Comparison of ENCODE assay signal across 11 cellular contexts in the genomic region with DNA sequence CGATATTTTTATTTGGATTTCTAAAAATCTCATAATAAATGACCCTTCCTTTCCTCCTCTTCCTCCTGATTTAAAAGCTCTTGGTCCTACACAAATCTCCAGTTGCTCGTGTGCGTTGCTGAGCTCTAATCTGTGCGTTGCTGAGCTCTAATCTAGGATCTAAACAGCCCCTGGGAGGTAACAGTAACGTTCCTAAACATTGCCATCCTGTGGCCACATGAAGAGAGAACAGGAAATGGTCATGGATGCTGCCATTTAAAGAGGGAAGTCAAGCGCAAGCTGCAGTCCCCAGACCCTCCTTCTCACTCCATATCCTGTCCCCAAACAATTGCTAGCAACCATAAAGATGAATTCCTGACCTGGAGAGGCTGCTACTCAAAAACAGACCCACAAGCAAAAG.
DNase-seq lines count a peak whose midpoint lies in the region; ATAC-seq, FAIRE-seq and TF ChIP-seq lines count a peak whose summit lies in the region.
"Had no signal": no experiment of that assay in that cellular context is flagged by ENCODE, and none has a peak within 500 bp of the region (broad histone marks: within the 10 kb centered on the region; RNA-seq: fewer than 3 reads in every experiment).

No MANE protein-coding gene starts in this region.

- no peaks in the 10 kb centered on the region for H3K36me3 Mint-ChIP-seq in activated T-helper 1 cell treated with anti-CD3 and anti-CD28 coated beads, Interleukin-12 subunit alpha, Interleukin-12 subunit beta, Interleukin-2, Interleukin-4 antibody, amounts not matched to agents 30 ng/mL and 10 ng/mL and 1 ng/mL, durations not matched to agents 14 hours and 24 hours and 36 hours (ENCODE audit: low read depth)

- peaks cover 3% of the 10 kb centered on the region for H3K9me3 Mint-ChIP-seq in activated T-helper 1 cell treated with anti-CD3 and anti-CD28 coated beads, Interleukin-12 subunit alpha, Interleukin-12 subunit beta, Interleukin-2, Interleukin-4 antibody, amounts not matched to agents 30 ng/mL and 10 ng/mL and 1 ng/mL, durations not matched to agents 14 hours and 24 hours and 36 hours

- no peaks in the 10 kb centered on the region for H3K4me1 ChIP-seq in pancreas

- no peak overlapping the region for H3K27ac Mint-ChIP-seq in activated T-helper 1 cell treated with anti-CD3 and anti-CD28 coated beads, Interleukin-12 subunit alpha, Interleukin-12 subunit beta, Interleukin-2, Interleukin-4 antibody, amounts not matched to agents 30 ng/mL and 10 ng/mL and 1 ng/mL, durations not matched to agents 14 hours and 24 hours and 36 hours

- intact Hi-C loops in pancreas (cut with DNase I) (no loop called here), left ventricle myocardium superior (cut with micrococcal nuclease) (no loop called here)
- intact Hi-C loops in activated T-helper 1 cell treated with anti-CD3 and anti-CD28 coated beads, Interleukin-12 subunit alpha, Interleukin-12 subunit beta, Interleukin-2, Interleukin-4 antibody, amounts not matched to agents 30 ng/mL and 10 ng/mL and 1 ng/mL, durations not matched to agents 14 hours and 24 hours and 36 hours (cut with micrococcal nuclease) = loop anchor here (5.0 kb wide), 2 partner anchors 169 to 621 kb away; partner anchors contain the start of genes GPALPP1 and NUFIP1

- no peaks in the 10 kb centered on the region for H3K27me3 ChIP-seq in pancreas
- H3K27me3 ChIP-seq in MG63 = no peaks in the 10 kb centered on the region

- no peak for FAIRE-seq in pancreas (lab: Jason Lieb, UNC)

- H3K27me3 Mint-ChIP-seq in activated T-helper 1 cell treated with anti-CD3 and anti-CD28 coated beads, Interleukin-12 subunit alpha, Interleukin-12 subunit beta, Interleukin-2, Interleukin-4 antibody, amounts not matched to agents 30 ng/mL and 10 ng/mL and 1 ng/mL, durations not matched to agents 14 hours and 24 hours and 36 hours (ENCODE audit: insufficient read depth) = peaks cover 10% of the 10 kb centered on the region

- H3K9me3 ChIP-seq in pancreas = no peaks in the 10 kb centered on the region
- H3K9me3 ChIP-seq in MG63 = no peaks in the 10 kb centered on the region

- no peak overlapping the region for H3K27ac ChIP-seq in pancreas

- peaks cover 29% of the 10 kb centered on the region for H3K4me1 Mint-ChIP-seq in activated T-helper 1 cell treated with anti-CD3 and anti-CD28 coated beads, Interleukin-12 subunit alpha, Interleukin-12 subunit beta, Interleukin-2, Interleukin-4 antibody, amounts not matched to agents 30 ng/mL and 10 ng/mL and 1 ng/mL, durations not matched to agents 14 hours and 24 hours and 36 hours (ENCODE audit: low read depth)

- TF ChIP-seq CTCF in pancreas (IDR thresholded peaks at IDR 0.05) = no peak

- ATAC-seq in pancreas = peak; percentile 47 to 76 (median 52)
- no peak for ATAC-seq in left ventricle myocardium superior

- DNase-seq in NCI-H82 (lab: John Stamatoyannopoulos, UW) (peak; percentile 71), NCI-H82 treated with DMSO at 0.1 percent for 48 hours (lab: John Stamatoyannopoulos, UW; ENCODE audit: unreplicated experiment) (no peak), NCI-H69 (lab: John Stamatoyannopoulos, UW) (peak; percentile 74), cerebellar cortex (ENCODE audit: low spot score) (peak; percentile 9), pancreas (no peak), MG63 (no peak), left ventricle myocardium superior (no peak)
- DNase-seq in activated T-helper 1 cell treated with anti-CD3 and anti-CD28 coated beads, Interleukin-12 subunit alpha, Interleukin-12 subunit beta, Interleukin-2, Interleukin-4 antibody, amounts not matched to agents 30 ng/mL and 10 ng/mL and 1 ng/mL, durations not matched to agents 14 hours and 24 hours and 36 hours (ENCODE audit: low spot score) = no peak
- DNase-seq: activated effector memory CD4-positive, alpha-beta T cell treated with anti-CD3 and anti-CD28 coated beads, Interleukin-2, amount 50 U/mL, for 16 hours; hypothalamus; RPMI8226 had no signal

- no peak overlapping the region for H3K4me3 Mint-ChIP-seq in activated T-helper 1 cell treated with anti-CD3 and anti-CD28 coated beads, Interleukin-12 subunit alpha, Interleukin-12 subunit beta, Interleukin-2, Interleukin-4 antibody, amounts not matched to agents 30 ng/mL and 10 ng/mL and 1 ng/mL, durations not matched to agents 14 hours and 24 hours and 36 hours

- no peak overlapping the region for H3K4me3 ChIP-seq in pancreas
- no peak overlapping the region for H3K4me3 ChIP-seq in MG63

- WGBS in pancreas, 2 donors = 59 to 65% methylated on average over 6 of the region's 6 CpGs

- no peaks in the 10 kb centered on the region for H3K36me3 ChIP-seq in pancreas
- no peaks in the 10 kb centered on the region for H3K36me3 ChIP-seq in MG63

Comparison
In these comparisons a context has a peak if more than half of its experiments do, and no peak if none do; other contexts are left out.
1. DNase-seq: peak in NCI-H82 (single experiment), NCI-H69 (single experiment) and cerebellar cortex (single experiment); none in NCI-H82 treated with DMSO at 0.1 percent for 48 hours (single experiment), pancreas (0 of 6), MG63 (single experiment), activated T-helper 1 cell treated with anti-CD3 and anti-CD28 coated beads, Interleukin-12 subunit alpha, Interleukin-12 subunit beta, Interleukin-2, Interleukin-4 antibody, amounts not matched to agents 30 ng/mL and 10 ng/mL and 1 ng/mL, durations not matched to agents 14 hours and 24 hours and 36 hours (single experiment) and left ventricle myocardium superior (single experiment).